Comparison of ENCODE assay signal across 8 cellular contexts in the genomic region with DNA sequence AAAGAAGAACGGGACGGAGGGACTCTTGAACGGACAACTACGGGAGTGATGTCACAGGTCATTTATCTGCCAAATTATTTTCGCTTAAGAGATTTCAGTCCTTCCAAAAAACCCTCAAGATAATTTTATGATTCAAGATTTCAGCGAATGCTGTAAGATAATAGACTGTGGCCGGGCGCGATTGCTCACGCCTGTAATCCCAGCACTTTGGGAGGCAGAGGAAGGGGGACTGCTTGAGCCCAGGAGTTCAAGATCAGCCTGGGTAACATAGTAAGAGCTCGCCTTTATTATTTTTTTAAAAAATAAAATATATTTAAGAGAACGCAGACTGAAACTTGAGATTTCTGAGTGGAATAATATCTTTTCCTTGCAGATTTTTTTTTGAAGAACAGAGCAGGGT. TPM values are rescaled to one million over a fixed set of nuclear protein-coding genes. Genes with fewer than 3 reads are reported as not detected.
DNase-seq lines count a peak whose midpoint lies in the region; TF ChIP-seq lines count a peak whose summit lies in the region.

No MANE protein-coding gene starts in this region.

- H3K9me3 ChIP-seq in DOHH2 (ENCODE audit: control insufficient read depth, insufficient read depth, low read length) (no peaks in the 10 kb centered on the region), H9 (ENCODE audit: control insufficient read depth, low read depth, low read length) (no peaks in the 10 kb centered on the region), neural cell (ENCODE audit: low read length) (no peaks in the 10 kb centered on the region)

- H3K27ac ChIP-seq in DOHH2 (ENCODE audit: low read depth, low read length) (peak overlapping the region; percentile 40), H9 (ENCODE audit: insufficient read length, low read depth, low read length) (no peak overlapping the region), neural cell (ENCODE audit: low read length) (no peak overlapping the region)

- no peak for TF ChIP-seq RAD21 in neural cell (conservative IDR thresholded peaks at IDR 0.05)

- H3K27me3 Mint-ChIP-seq in H9 (ENCODE audit: low read depth) (no peaks in the 10 kb centered on the region; the same call in 1 of the 2 replicates), endothelial cell (ENCODE audit: unreplicated experiment) (peaks cover 2% of the 10 kb centered on the region)

- TF ChIP-seq CTCF in DOHH2 (IDR thresholded peaks at IDR 0.05; ENCODE audit: low read depth, low read length, poor library complexity, severe bottlenecking) (no peak), H9 (conservative IDR thresholded peaks at IDR 0.05) (no peak), endothelial cell (IDR thresholded peaks at IDR 0.05; ENCODE audit: unreplicated experiment) (no peak), neural cell (IDR thresholded peaks at IDR 0.05; ENCODE audit: poor library complexity, severe bottlenecking) (no peak)

- DNase-seq in H9 (no peak), OCI-M1 (lab: John Stamatoyannopoulos, UW) (peak; percentile 57), endothelial cell (ENCODE audit: low spot score) (no peak), NCI-H2081 (lab: John Stamatoyannopoulos, UW) (no peak), GOT3 (lab: John Stamatoyannopoulos, UW) (no peak), NCI-H2107 treated with DMSO at 0.1 percent for 48 hours (lab: John Stamatoyannopoulos, UW; ENCODE audit: unreplicated experiment) (no peak)

- no peak overlapping the region for H3K14ac ChIP-seq in H9 (ENCODE audit: insufficient read depth, low read length)

- H3K36me3 ChIP-seq in DOHH2 (ENCODE audit: control insufficient read depth, low read length) (peaks cover 8% of the 10 kb centered on the region; the same call in 1 of the 2 replicates), neural cell (ENCODE audit: insufficient read depth, low read length) (no peaks in the 10 kb centered on the region)

- no peak overlapping the region for H3K23ac ChIP-seq in H9 (ENCODE audit: insufficient read length, low read depth, low read length)

- H3K4me1 Mint-ChIP-seq in H9, result peaks cover 5 to 8% of the 10 kb centered on the region in 2 experiments
- peaks cover 11% of the 10 kb centered on the region for H3K4me1 Mint-ChIP-seq in endothelial cell (ENCODE audit: unreplicated experiment)

- H4K20me1 ChIP-seq in DOHH2 (ENCODE audit: control insufficient read depth, insufficient read depth, low read depth, low read length), result no peaks in the 10 kb centered on the region
- H4K20me1 ChIP-seq in H9 (ENCODE audit: control insufficient read depth, insufficient read depth, insufficient read length), result no peaks in the 10 kb centered on the region
- H4K20me1 ChIP-seq in neural cell (ENCODE audit: insufficient read depth), result no peaks in the 10 kb centered on the region

- no peak overlapping the region for H2AK5ac ChIP-seq in H9 (ENCODE audit: insufficient read length, low read length)

- H4K5ac ChIP-seq in H9 (ENCODE audit: insufficient read length, low read depth, low read length), result no peak overlapping the region

- no peak overlapping the region for H2BK120ac ChIP-seq in H9 (ENCODE audit: low read depth, low read length, poor library complexity, severe bottlenecking)

- no peak overlapping the region for H2BK5ac ChIP-seq in H9 (ENCODE audit: insufficient read length, low read length)

- H3K36me3 Mint-ChIP-seq in H9 (ENCODE audit: insufficient read depth in 1 of 3, low read depth in 3 of 3) (no peaks in the 10 kb centered on the region), endothelial cell (ENCODE audit: low read depth, unreplicated experiment) (no peaks in the 10 kb centered on the region)

- H3K9me3 Mint-ChIP-seq in H9 (no peaks in the 10 kb centered on the region; a peak in 2 of 5 replicates), endothelial cell (ENCODE audit: unreplicated experiment) (no peaks in the 10 kb centered on the region)

- H3K4me3 Mint-ChIP-seq in H9, result peak overlapping the region; percentile 79 to 81
- peak overlapping the region; percentile 89 for H3K4me3 Mint-ChIP-seq in endothelial cell (ENCODE audit: unreplicated experiment)

- H2BK20ac ChIP-seq in H9 (ENCODE audit: low read depth, low read length, poor library complexity, severe bottlenecking), result no peak overlapping the region

- H3K23me2 ChIP-seq in H9 (ENCODE audit: insufficient read length, low read depth, low read length, poor library complexity, severe bottlenecking), result no peaks in the 10 kb centered on the region

- H3K9me2 ChIP-seq in DOHH2 (replicated peaks; ENCODE audit: control insufficient read depth, low read length), result no peaks in the 10 kb centered on the region
- no peaks in the 10 kb centered on the region for H3K9me2 ChIP-seq in neural cell (ENCODE audit: insufficient read depth, low read length)

- H3K18ac ChIP-seq in H9 (ENCODE audit: insufficient read length, low read depth, low read length), result no peak overlapping the region

- H3K4me2 ChIP-seq in DOHH2 (ENCODE audit: low read length) (peak overlapping the region; percentile 70), H9 (ENCODE audit: insufficient read depth, insufficient read length, low read length) (peak overlapping the region; percentile 35), neural cell (ENCODE audit: low read length) (peak overlapping the region; percentile 25)

- no CpG with 5 or more reads among the region's 12 CpGs for WGBS in H9 (ENCODE audit: extremely low coverage, insufficient read length, low lambda C conversion rate)

- H4K91ac ChIP-seq in H9 (ENCODE audit: insufficient read length, low read depth, low read length), result no peak overlapping the region

- H4K8ac ChIP-seq in H9 (replicated peaks; ENCODE audit: insufficient read length, low read depth, low read length), result no peak overlapping the region

- no peak for TF ChIP-seq EP300 in neural cell (conservative IDR thresholded peaks at IDR 0.05; ENCODE audit: poor library complexity, severe bottlenecking)

- H3K56ac ChIP-seq in H9 (ENCODE audit: insufficient read length, low read depth, low read length), result no peak overlapping the region

- H3K4me1 ChIP-seq in DOHH2 (ENCODE audit: control insufficient read depth, low read length) (peaks cover 16% of the 10 kb centered on the region), H9 (ENCODE audit: insufficient read depth, low read length) (no peaks in the 10 kb centered on the region; the same call in 1 of the 2 replicates)

- H3K9ac ChIP-seq in H9 (ENCODE audit: extremely low read depth, insufficient read length, low read length) (peak overlapping the region; percentile 96), neural cell (ENCODE audit: low read length) (peak overlapping the region; percentile 54)

- H3T11ph ChIP-seq in H9 (ENCODE audit: low read length), result no peak overlapping the region

- no peaks in the 10 kb centered on the region for H3K27me3 ChIP-seq in DOHH2 (ENCODE audit: control insufficient read depth, low read length)
- no peaks in the 10 kb centered on the region for H3K27me3 ChIP-seq in H9 (ENCODE audit: insufficient read depth, low read length)
- no peaks in the 10 kb centered on the region for H3K27me3 ChIP-seq in neural cell (ENCODE audit: insufficient read depth, low read depth, low read length)

- H3K79me2 ChIP-seq in DOHH2 (ENCODE audit: control insufficient read depth, low read length) (peaks cover 32% of the 10 kb centered on the region), H9 (ENCODE audit: insufficient read depth, low read length) (no peaks in the 10 kb centered on the region), neural cell (replicated peaks; ENCODE audit: insufficient read depth, low read length) (no peaks in the 10 kb centered on the region)

- H3K4me3 ChIP-seq in DOHH2 (ENCODE audit: low read length), result peak overlapping the region; percentile 92
- peak overlapping the region; percentile 71 for H3K4me3 ChIP-seq in neural cell (ENCODE audit: low read length)

- peak overlapping the region in 2 of 3 experiments; percentile 30 to 80; a peak in 1 of 7 replicates for H3K27ac Mint-ChIP-seq in H9
- H3K27ac Mint-ChIP-seq in endothelial cell (ENCODE audit: unreplicated experiment), result no peak overlapping the region

- peaks cover 12% of the 10 kb centered on the region; the same call in 1 of the 2 replicates for H3F3A ChIP-seq in DOHH2 (ENCODE audit: control insufficient read depth, insufficient read depth)
- no peaks in the 10 kb centered on the region for H3F3A ChIP-seq in neural cell (ENCODE audit: insufficient read depth, low read length, poor library complexity, severe bottlenecking)

- no peak overlapping the region for H2BK15ac ChIP-seq in H9 (ENCODE audit: low read depth, low read length)

- H2AFZ ChIP-seq in H9 (ENCODE audit: low read length), result no peak overlapping the region
- no peak overlapping the region for H2AFZ ChIP-seq in neural cell (ENCODE audit: low read depth, low read length)

- no peaks in the 10 kb centered on the region for H3K79me1 ChIP-seq in H9 (ENCODE audit: insufficient read depth, low read depth, low read length, poor library complexity, severe bottlenecking)

- no peak overlapping the region for H2BK12ac ChIP-seq in H9 (ENCODE audit: insufficient read length, low read depth, low read length)

- no peak overlapping the region for H3K4ac ChIP-seq in H9 (ENCODE audit: low read depth, low read length)

TF ChIP-seq in neural cell, 6 proteins besides CTCF, POLR2A, EP300 and RAD21 (continues in another document):
- no peak for TF ChIP-seq EZH2 (IDR thresholded peaks at IDR 0.05; ENCODE audit: borderline replicate concordance, insufficient read depth, low read length, poor library complexity, severe bottlenecking)
- TF ChIP-seq POLR2AphosphoS5 (IDR thresholded peaks at IDR 0.05), result no peak

RNA-seq across cellular contexts. Expression of gene RWDD2B, which starts 0.6 kb away (rescaled TPM):
- 5.1 and 5.3 TPM in 2 replicates for total RNA-seq in H9 (2021)
- total RNA-seq in endothelial cell (ENCODE audit: unreplicated experiment), result 12.4 TPM
- polyA plus RNA-seq in neural cell, result 4.6 and 5.8 TPM in 2 replicates
- polyA minus RNA-seq in neural cell, result 3.4 and 4.5 TPM in 2 replicates

RNA-seq across cellular contexts. Expression of gene USP16, which starts 5.9 kb away (rescaled TPM):
- total RNA-seq in H9 (2021), result 30.6 and 31.7 TPM in 2 replicates
- total RNA-seq in endothelial cell (ENCODE audit: unreplicated experiment), result 15.4 TPM
- 33.1 and 38.5 TPM in 2 replicates for polyA plus RNA-seq in neural cell
- 39.2 and 42.0 TPM in 2 replicates for polyA minus RNA-seq in neural cell

RNA-seq across cellular contexts. Expression of gene LTN1, which starts 25.9 kb away (rescaled TPM):
- total RNA-seq in H9 (2021) (23.8 and 23.9 TPM in 2 replicates), endothelial cell (ENCODE audit: unreplicated experiment) (23.6 TPM)
- polyA plus RNA-seq in neural cell, result 55.7 and 62.1 TPM in 2 replicates
- polyA minus RNA-seq in neural cell, result 90.8 and 94.1 TPM in 2 replicates

RNA-seq across cellular contexts. Expression of gene CCT8, which starts 54.9 kb away (rescaled TPM):
- 347 and 356 TPM in 2 replicates for total RNA-seq in H9 (2021)
- 186 TPM for total RNA-seq in endothelial cell (ENCODE audit: unreplicated experiment)
- polyA plus RNA-seq in neural cell, result 249 and 259 TPM in 2 replicates
- 237 and 247 TPM in 2 replicates for polyA minus RNA-seq in neural cell
